In genomic region chr6:33292996-33293682, GRCh38 we compare ENCODE assay signal across 23 cellular contexts.
"Had no signal": no experiment of that assay in that cellular context is flagged by ENCODE, and none has a peak within 500 bp of the region (broad histone marks: within the 10 kb centered on the region; RNA-seq: fewer than 3 reads in every experiment).

No MANE protein-coding gene starts in this region.

- H3K27me3 ChIP-seq: body of pancreas, colonic mucosa, right atrium auricular region, tibial nerve, vagina had no signal

- ATAC-seq: activated CD4-positive, alpha-beta T cell treated with anti-CD3 and anti-CD28 coated beads for 36 hours; body of pancreas; esophagus mucosa; mucosa of descending colon; naive thymus-derived CD4-positive, alpha-beta T cell had no signal

- DNase-seq: activated CD4-positive, alpha-beta memory T cell treated with anti-CD3 and anti-CD28 coated beads, Interleukin-2, amount 10 ng/mL, durations not matched to agents 7 days and 5 days; activated CD4-positive, alpha-beta T cell treated with anti-CD3 and anti-CD28 coated beads for 36 hours; activated naive CD4-positive, alpha-beta T cell treated with anti-CD3 and anti-CD28 coated beads, Interleukin-2, amount 10 ng/mL, durations not matched to agents 7 days and 5 days; amygdala; body of pancreas; caudate nucleus; colonic mucosa; hippocampal formation; left ventricle myocardium inferior; mucosa of descending colon; naive thymus-derived CD4-positive, alpha-beta T cell; nucleus accumbens; small intestine; stimulated activated CD4-positive, alpha-beta T cell treated with anti-CD3 and anti-CD28 coated beads, Interleukin-4, amount 100 ng/mL, for 24 hours; stimulated activated naive CD4-positive, alpha-beta T cell treated with Interleukin-2 at 50 U/mL for 16 hours; substantia nigra; WERI-Rb-1 had no signal

- H3K36me3 ChIP-seq: colonic mucosa had no signal

- H3K27ac Mint-ChIP-seq: activated naive CD4-positive, alpha-beta T cell treated with anti-CD3 and anti-CD28 coated beads, Interleukin-2, amount 10 ng/mL, durations not matched to agents 7 days and 5 days; activated T-helper 2 cell treated with anti-CD3 and anti-CD28 coated beads, Interferon-gamma antibody, Interleukin-2, Interleukin-4, amounts not matched to agents 10 μg/mL and 5 μg/mL and 100 μg/mL, durations not matched to agents 14 hours and 24 hours and 36 hours had no signal

- H3K27ac ChIP-seq: body of pancreas, colonic mucosa, left ventricle myocardium inferior, right atrium auricular region, tibial nerve, vagina, WERI-Rb-1 had no signal

- H3K9me3 ChIP-seq: body of pancreas, colonic mucosa, left ventricle myocardium inferior, mucosa of descending colon, right atrium auricular region, tibial nerve, vagina had no signal

- H3K9me3 Mint-ChIP-seq: activated CD4-positive, alpha-beta memory T cell treated with anti-CD3 and anti-CD28 coated beads, Interleukin-2, amount 10 ng/mL, durations not matched to agents 7 days and 5 days; activated naive CD4-positive, alpha-beta T cell treated with anti-CD3 and anti-CD28 coated beads, Interleukin-2, amount 10 ng/mL, durations not matched to agents 7 days and 5 days; activated T-helper 2 cell treated with anti-CD3 and anti-CD28 coated beads, Interferon-gamma antibody, Interleukin-2, Interleukin-4, amounts not matched to agents 10 μg/mL and 5 μg/mL and 100 μg/mL, durations not matched to agents 14 hours and 24 hours and 36 hours had no signal

- H3K4me3 Mint-ChIP-seq: activated CD4-positive, alpha-beta memory T cell treated with anti-CD3 and anti-CD28 coated beads, Interleukin-2, amount 10 ng/mL, durations not matched to agents 7 days and 5 days; activated CD4-positive, alpha-beta T cell treated with anti-CD3 and anti-CD28 coated beads for 36 hours; activated naive CD4-positive, alpha-beta T cell treated with anti-CD3 and anti-CD28 coated beads, Interleukin-2, amount 10 ng/mL, durations not matched to agents 7 days and 5 days had no signal

- H3K4me3 ChIP-seq: body of pancreas, colonic mucosa, left ventricle myocardium inferior, mucosa of descending colon, right atrium auricular region, tibial nerve, vagina had no signal

- H3K27me3 Mint-ChIP-seq: activated CD4-positive, alpha-beta memory T cell treated with anti-CD3 and anti-CD28 coated beads, Interleukin-2, amount 10 ng/mL, durations not matched to agents 7 days and 5 days; activated CD4-positive, alpha-beta T cell treated with anti-CD3 and anti-CD28 coated beads for 36 hours; progenitor cell of endocrine pancreas had no signal
